Comparison of ENCODE assay signal across 2 cellular contexts in the genomic region with DNA sequence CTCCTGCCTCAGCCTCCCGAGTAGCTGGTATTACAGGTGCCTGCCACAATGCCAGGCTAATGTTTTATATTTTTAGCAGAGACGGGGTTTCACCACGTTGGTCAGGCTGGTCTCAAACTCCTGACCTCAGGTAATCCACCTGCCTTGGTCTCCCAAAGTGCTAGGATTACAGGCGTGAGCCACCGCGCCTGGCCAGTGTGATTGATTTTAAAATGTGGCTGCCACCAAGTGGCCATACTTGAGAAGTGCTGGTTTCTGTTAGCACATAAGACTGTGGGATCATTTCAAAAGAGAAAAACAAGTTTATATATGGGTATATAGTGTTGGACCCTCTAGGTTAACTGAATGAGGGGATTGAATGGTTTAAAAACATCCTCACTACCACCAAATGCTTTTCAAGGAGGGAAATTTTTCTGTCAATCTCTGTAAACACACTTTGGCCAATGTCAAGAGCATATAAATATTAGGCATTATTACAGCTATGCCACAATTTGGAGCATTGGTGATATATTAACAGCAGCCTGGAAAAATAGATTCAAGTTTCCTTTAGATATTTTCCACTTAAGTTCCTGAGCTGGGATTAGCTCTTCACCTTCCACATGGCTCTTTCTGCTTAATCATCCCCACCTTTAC.
TF ChIP-seq lines count a peak whose summit lies in the region.

No MANE protein-coding gene starts in this region.

TF ChIP-seq in IMR-90, 13 proteins besides CTCF, POLR2A, EP300 and RAD21:
- TF ChIP-seq, protein P1, sequence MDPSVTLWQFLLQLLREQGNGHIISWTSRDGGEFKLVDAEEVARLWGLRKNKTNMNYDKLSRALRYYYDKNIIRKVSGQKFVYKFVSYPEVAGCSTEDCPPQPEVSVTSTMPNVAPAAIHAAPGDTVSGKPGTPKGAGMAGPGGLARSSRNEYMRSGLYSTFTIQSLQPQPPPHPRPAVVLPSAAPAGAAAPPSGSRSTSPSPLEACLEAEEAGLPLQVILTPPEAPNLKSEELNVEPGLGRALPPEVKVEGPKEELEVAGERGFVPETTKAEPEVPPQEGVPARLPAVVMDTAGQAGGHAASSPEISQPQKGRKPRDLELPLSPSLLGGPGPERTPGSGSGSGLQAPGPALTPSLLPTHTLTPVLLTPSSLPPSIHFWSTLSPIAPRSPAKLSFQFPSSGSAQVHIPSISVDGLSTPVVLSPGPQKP (IDR thresholded peaks at IDR 0.05; ENCODE audit: borderline replicate concordance, low read depth, low read length) = no peak
- peak; percentile 43; the same call in 1 of the 2 replicates for TF ChIP-seq SMC3 (IDR thresholded peaks at IDR 0.05; ENCODE audit: low read depth, low read length)

TF ChIP-seq in H1, 55 proteins besides CTCF, POLR2A, EP300 and RAD21:
- TF ChIP-seq CEBPB (IDR thresholded peaks at IDR 0.05; ENCODE audit: low read depth, low read length) = no peak
TF ChIP-seq in H1: peak in this region for 0.
